ENCODE assay signal across 10 cellular contexts in genomic region chr4:150582881-150583286, GRCh38. TPM values are rescaled to one million over a fixed set of nuclear protein-coding genes. Genes with fewer than 3 reads are reported as not detected.
DNase-seq lines count a peak whose midpoint lies in the region; ATAC-seq and TF ChIP-seq lines count a peak whose summit lies in the region.
"Had no signal": no experiment of that assay in that cellular context is flagged by ENCODE, and none has a peak within 500 bp of the region (broad histone marks: within the 10 kb centered on the region; RNA-seq: fewer than 3 reads in every experiment).

No MANE protein-coding gene starts in this region.

- peak overlapping the region; percentile 6 to 45 for H3K4me3 ChIP-seq in gastroesophageal sphincter
- peak overlapping the region; percentile 66 to 81 for H3K4me3 ChIP-seq in muscle layer of duodenum (ENCODE audit: low read depth in 1 of 2, low read length in 2 of 2)
- H3K4me3 ChIP-seq in upper lobe of right lung: peak overlapping the region; percentile 26

- ATAC-seq in WTC11: peak; percentile 17
- ATAC-seq in gastroesophageal sphincter: no peak
- ATAC-seq in upper lobe of right lung: peak; percentile 17
- no peak for ATAC-seq in activated CD8-positive, alpha-beta T cell treated with anti-CD3 and anti-CD28 coated beads for 36 hours
- ATAC-seq in GM19023 (IDR thresholded peaks at IDR 0.05; ENCODE audit: unreplicated experiment): no peak

- POLR2A ChIA-PET in WTC11 (lab: Charles Lee): no interaction called here
- POLR2A ChIA-PET in activated CD8-positive, alpha-beta T cell treated with anti-CD3 and anti-CD28 coated beads for 36 hours (lab: Charles Lee): no interaction called here

- DNase-seq in WTC11 (ENCODE audit: low spot score) (peak; percentile 51), upper lobe of right lung (no peak)
- DNase-seq in activated CD8-positive, alpha-beta T cell treated with anti-CD3 and anti-CD28 coated beads for 36 hours: no peak
- no peak for DNase-seq in activated naive CD4-positive, alpha-beta T cell treated with anti-CD3 and anti-CD28 coated beads, Interleukin-2, amount 10 ng/mL, durations not matched to agents 7 days and 5 days
- DNase-seq: naive B cell had no signal

- H3K27ac Mint-ChIP-seq in WTC11: no peak overlapping the region
- no peak overlapping the region for H3K27ac Mint-ChIP-seq in activated CD8-positive, alpha-beta T cell treated with anti-CD3 and anti-CD28 coated beads for 36 hours
- no peak overlapping the region for H3K27ac Mint-ChIP-seq in activated naive CD4-positive, alpha-beta T cell treated with anti-CD3 and anti-CD28 coated beads, Interleukin-2, amount 10 ng/mL, durations not matched to agents 7 days and 5 days

- H3K36me3 ChIP-seq in gastroesophageal sphincter (peaks cover 0 to 13% of the 10 kb centered on the region in 2 donors), muscle layer of duodenum (ENCODE audit: control insufficient read depth in 1 of 2, insufficient read depth in 2 of 2, low read length in 2 of 2) (no peaks in the 10 kb centered on the region), upper lobe of right lung (no peaks in the 10 kb centered on the region)

- peaks cover 0 to 11% (median 0%) of the 10 kb centered on the region in 3 donors for H3K4me1 ChIP-seq in gastroesophageal sphincter
- H3K4me1 ChIP-seq in muscle layer of duodenum (ENCODE audit: control insufficient read depth in 1 of 2, insufficient read depth in 2 of 2, low read length in 2 of 2): no peaks in the 10 kb centered on the region
- H3K4me1 ChIP-seq in upper lobe of right lung: no peaks in the 10 kb centered on the region

- H3K36me3 Mint-ChIP-seq in WTC11: no peaks in the 10 kb centered on the region
- H3K36me3 Mint-ChIP-seq in activated CD8-positive, alpha-beta T cell treated with anti-CD3 and anti-CD28 coated beads for 36 hours (ENCODE audit: low read depth): peaks cover 59% of the 10 kb centered on the region
- H3K36me3 Mint-ChIP-seq in activated naive CD4-positive, alpha-beta T cell treated with anti-CD3 and anti-CD28 coated beads, Interleukin-2, amount 10 ng/mL, durations not matched to agents 7 days and 5 days: peaks cover 43% of the 10 kb centered on the region

- H3K9me3 ChIP-seq in gastroesophageal sphincter (peaks cover 0 to 9% (median 0%) of the 10 kb centered on the region in 3 donors), muscle layer of duodenum (ENCODE audit: control insufficient read depth in 1 of 2, low read length in 2 of 2) (no peaks in the 10 kb centered on the region), upper lobe of right lung (no peaks in the 10 kb centered on the region)

- peak overlapping the region; percentile 86 for H3K4me3 Mint-ChIP-seq in WTC11
- H3K4me3 Mint-ChIP-seq in activated CD8-positive, alpha-beta T cell treated with anti-CD3 and anti-CD28 coated beads for 36 hours: no peak overlapping the region
- H3K4me3 Mint-ChIP-seq in activated naive CD4-positive, alpha-beta T cell treated with anti-CD3 and anti-CD28 coated beads, Interleukin-2, amount 10 ng/mL, durations not matched to agents 7 days and 5 days: no peak overlapping the region
- H3K4me3 Mint-ChIP-seq: naive B cell had no signal

- WGBS in gastroesophageal sphincter (ENCODE audit: low coverage in 1 of 2), 2 donors: 71% methylated on average over 17 of the region's 31 CpGs; no CpG with 5 or more reads in 1 of the 2 donors

- intact Hi-C loops in upper lobe of right lung (cut with DNase I): no loop called here
- intact Hi-C loops in activated CD8-positive, alpha-beta T cell treated with anti-CD3 and anti-CD28 coated beads for 36 hours (cut with micrococcal nuclease): no loop called here

- TF ChIP-seq POLR2A in gastroesophageal sphincter (IDR thresholded peaks at IDR 0.05): no peak

- CTCF ChIA-PET in WTC11 (lab: Charles Lee): no interaction called here
- CTCF ChIA-PET in activated CD8-positive, alpha-beta T cell treated with anti-CD3 and anti-CD28 coated beads for 36 hours (lab: Charles Lee): no interaction called here
- CTCF ChIA-PET in activated naive CD4-positive, alpha-beta T cell treated with anti-CD3 and anti-CD28 coated beads, Interleukin-2, amount 10 ng/mL, durations not matched to agents 7 days and 5 days (lab: Charles Lee): no interaction called here

- H3K27me3 ChIP-seq in gastroesophageal sphincter: peaks cover 27% of the 10 kb centered on the region
- no peaks in the 10 kb centered on the region for H3K27me3 ChIP-seq in muscle layer of duodenum (ENCODE audit: low read depth, low read length)
- H3K27me3 ChIP-seq in upper lobe of right lung: no peaks in the 10 kb centered on the region

- H3K4me1 Mint-ChIP-seq in WTC11: peaks cover 60% of the 10 kb centered on the region
- no peaks in the 10 kb centered on the region for H3K4me1 Mint-ChIP-seq in activated CD8-positive, alpha-beta T cell treated with anti-CD3 and anti-CD28 coated beads for 36 hours (ENCODE audit: low read depth)
- H3K4me1 Mint-ChIP-seq in activated naive CD4-positive, alpha-beta T cell treated with anti-CD3 and anti-CD28 coated beads, Interleukin-2, amount 10 ng/mL, durations not matched to agents 7 days and 5 days: no peaks in the 10 kb centered on the region
- H3K4me1 Mint-ChIP-seq: naive B cell had no signal

- H3K27ac ChIP-seq in gastroesophageal sphincter (peak overlapping the region in 1 of 4 donors; percentile 18), muscle layer of duodenum (ENCODE audit: low read length) (peak overlapping the region; percentile 94), upper lobe of right lung (no peak overlapping the region)
- H3K27ac ChIP-seq: epithelial cell of prostate, KMS-11 had no signal

- TF ChIP-seq EP300 in gastroesophageal sphincter (IDR thresholded peaks at IDR 0.05): no peak

- no peaks in the 10 kb centered on the region for H3K9me3 Mint-ChIP-seq in WTC11
- no peaks in the 10 kb centered on the region for H3K9me3 Mint-ChIP-seq in activated CD8-positive, alpha-beta T cell treated with anti-CD3 and anti-CD28 coated beads for 36 hours
- peaks cover 10% of the 10 kb centered on the region for H3K9me3 Mint-ChIP-seq in activated naive CD4-positive, alpha-beta T cell treated with anti-CD3 and anti-CD28 coated beads, Interleukin-2, amount 10 ng/mL, durations not matched to agents 7 days and 5 days

- H3K27me3 Mint-ChIP-seq in WTC11 (ENCODE audit: low read depth): peaks cover 80% of the 10 kb centered on the region
- H3K27me3 Mint-ChIP-seq in activated CD8-positive, alpha-beta T cell treated with anti-CD3 and anti-CD28 coated beads for 36 hours: no peaks in the 10 kb centered on the region
- H3K27me3 Mint-ChIP-seq in activated naive CD4-positive, alpha-beta T cell treated with anti-CD3 and anti-CD28 coated beads, Interleukin-2, amount 10 ng/mL, durations not matched to agents 7 days and 5 days: no peaks in the 10 kb centered on the region
- H3K27me3 Mint-ChIP-seq: naive B cell had no signal

- TF ChIP-seq CTCF in WTC11 (IDR thresholded peaks at IDR 0.05): no peak
- no peak for TF ChIP-seq CTCF in gastroesophageal sphincter (IDR thresholded peaks at IDR 0.05)
- no peak for TF ChIP-seq CTCF in upper lobe of right lung (IDR thresholded peaks at IDR 0.05)
- TF ChIP-seq CTCF in activated CD8-positive, alpha-beta T cell treated with anti-CD3 and anti-CD28 coated beads for 36 hours (IDR thresholded peaks at IDR 0.05): no peak

TF ChIP-seq in WTC11, 78 proteins besides CTCF, POLR2A, EP300 and RAD21:
- TF ChIP-seq FOXP1 (CRISPR knock-in tag; IDR thresholded peaks at IDR 0.05; ENCODE audit: borderline replicate concordance): peak; percentile 10; the same call in 1 of the 2 replicates
- TF ChIP-seq MYBL2 (CRISPR knock-in tag; IDR thresholded peaks at IDR 0.05): 0 out of 2 replicates have a peak, but pooled peaks have one; percentile 1
- no peak for TF ChIP-seq TEAD1 (CRISPR knock-in tag; IDR thresholded peaks at IDR 0.05)

RNA-seq across cellular contexts. Expression of gene MAB21L2, which starts 0.9 kb away (rescaled TPM):
- total RNA-seq in WTC11 (2021): 0.07 TPM in 1 of 3 replicates, not detected in the others
- 1 to 10 TPM in 1 of 4 donors, under 1 TPM in 3; 0.31 to 2.6 (median 0.68) TPM for total RNA-seq in gastroesophageal sphincter
- total RNA-seq in upper lobe of right lung: not detected
- total RNA-seq in activated CD8-positive, alpha-beta T cell treated with anti-CD3 and anti-CD28 coated beads for 36 hours: not detected

Comparison
In these comparisons a context has a peak if more than half of its experiments do, and no peak if none do; other contexts are left out.
1. ATAC-seq: peak in WTC11 (single experiment) and upper lobe of right lung (single experiment); none in gastroesophageal sphincter (single experiment), activated CD8-positive, alpha-beta T cell treated with anti-CD3 and anti-CD28 coated beads for 36 hours (single experiment) and GM19023 (single experiment).
2. Peak in every context shown above with its lines, with median percentiles within 50 percentile points of each other: H3K4me3 ChIP-seq.